Comparison of ENCODE assay signal across 12 cellular contexts in the genomic region with DNA sequence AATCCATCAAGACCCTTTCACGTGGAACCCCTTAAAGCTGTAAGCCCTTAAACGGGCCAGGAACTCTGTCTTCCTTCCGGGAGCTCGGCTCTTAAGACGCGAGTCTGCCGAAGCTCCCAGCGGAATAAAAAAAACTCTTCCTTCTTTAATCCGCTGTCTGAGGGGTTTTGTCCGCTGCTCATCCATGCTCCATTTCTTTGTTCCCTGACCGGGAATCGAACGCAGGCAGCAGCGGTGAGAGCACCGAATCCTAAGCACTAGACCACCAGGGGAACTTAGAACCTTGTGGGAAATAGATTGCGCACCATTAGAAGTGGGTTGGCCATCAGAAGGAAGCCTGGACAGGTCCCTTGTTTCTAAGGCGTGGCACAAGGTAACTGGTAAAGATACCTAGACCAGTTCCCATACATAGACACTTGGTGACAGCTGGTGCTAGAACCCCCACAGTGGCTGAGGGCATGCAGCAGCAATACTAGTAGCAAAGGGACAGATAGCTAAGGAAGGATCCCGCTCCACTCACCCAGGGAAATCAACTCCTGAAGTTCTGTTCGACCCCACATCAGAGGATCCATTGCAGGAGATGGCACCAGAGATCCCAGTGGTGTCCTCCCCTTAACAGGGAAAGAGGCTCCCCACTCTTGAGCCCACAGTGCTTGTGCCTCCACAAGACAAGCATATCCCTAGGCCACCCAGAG. TPM values are rescaled to one million over a fixed set of nuclear protein-coding genes. Genes with fewer than 3 reads are reported as not detected.
DNase-seq lines count a peak whose midpoint lies in the region; ATAC-seq and TF ChIP-seq lines count a peak whose summit lies in the region.
"Had no signal": no experiment of that assay in that cellular context is flagged by ENCODE, and none has a peak within 500 bp of the region (broad histone marks: within the 10 kb centered on the region; RNA-seq: fewer than 3 reads in every experiment).

No MANE protein-coding gene starts in this region.

- no peaks in the 10 kb centered on the region for H3K27me3 Mint-ChIP-seq in activated naive CD8-positive, alpha-beta T cell
- peaks cover 75% of the 10 kb centered on the region for H3K27me3 Mint-ChIP-seq in mesothelial cell of epicardium (ENCODE audit: low read depth)

- H3K4me3 Mint-ChIP-seq in activated naive CD8-positive, alpha-beta T cell = peak overlapping the region; percentile 74
- peak overlapping the region; percentile 61 for H3K4me3 Mint-ChIP-seq in mesothelial cell of epicardium

- no peak for ATAC-seq in GM19452 (IDR thresholded peaks at IDR 0.05; ENCODE audit: unreplicated experiment)
- no peak for ATAC-seq in HG03095 (IDR thresholded peaks at IDR 0.05; ENCODE audit: unreplicated experiment)

- no peak for TF ChIP-seq CTCF in mesothelial cell of epicardium (IDR thresholded peaks at IDR 0.05; ENCODE audit: unreplicated experiment)

- peaks cover 11% of the 10 kb centered on the region for H3K9me3 Mint-ChIP-seq in activated naive CD8-positive, alpha-beta T cell (ENCODE audit: low read depth)
- peaks cover 13% of the 10 kb centered on the region for H3K9me3 Mint-ChIP-seq in mesothelial cell of epicardium

- H3K27ac Mint-ChIP-seq in activated naive CD8-positive, alpha-beta T cell = peak overlapping the region; percentile 82
- no peak overlapping the region for H3K27ac Mint-ChIP-seq in mesothelial cell of epicardium

- H3K4me1 Mint-ChIP-seq in activated naive CD8-positive, alpha-beta T cell (ENCODE audit: low read depth) = peaks cover 40% of the 10 kb centered on the region
- peaks cover 2% of the 10 kb centered on the region for H3K4me1 Mint-ChIP-seq in mesothelial cell of epicardium

- peaks cover 17% of the 10 kb centered on the region for H3K36me3 Mint-ChIP-seq in activated naive CD8-positive, alpha-beta T cell
- H3K36me3 Mint-ChIP-seq in mesothelial cell of epicardium = no peaks in the 10 kb centered on the region

- peak; percentile 9 to 18 for DNase-seq in NCI-H524 (lab: John Stamatoyannopoulos, UW)
- no peak for DNase-seq in NCI-H524 treated with DMSO at 0.1 percent for 48 hours (lab: John Stamatoyannopoulos, UW)
- DNase-seq in ELF-1 (ENCODE audit: low read depth, low spot score) = peak; percentile 61
- no peak for DNase-seq in mesothelial cell of epicardium (ENCODE audit: low spot score in 2 of 2, unreplicated experiment in 2 of 2)
- DNase-seq in NCI-H1436 treated with DMSO at 0.1 percent for 48 hours (lab: John Stamatoyannopoulos, UW) = no peak
- DNase-seq: DMS153, left cardiac atrium, NCI-H2171, ovary had no signal

RNA-seq across cellular contexts. Expression of a gene that starts 1.5 kb away (rescaled TPM):
- total RNA-seq in mesothelial cell of epicardium = 0.85 to 2.1 TPM (median 1.9 TPM) in 3 replicates

Comparison
In these comparisons a context has a peak if more than half of its experiments do, and no peak if none do; other contexts are left out.
1. DNase-seq: peak in NCI-H524 (2 of 2) and ELF-1 (single experiment); none in NCI-H524 treated with DMSO at 0.1 percent for 48 hours (single experiment), mesothelial cell of epicardium (0 of 2) and NCI-H1436 treated with DMSO at 0.1 percent for 48 hours (single experiment).